ENCODE assay signal across 1 cellular context in genomic region chr15:74889882-74890768, GRCh38.
TF ChIP-seq lines count a peak whose summit lies in the region.

A gene with protein sequence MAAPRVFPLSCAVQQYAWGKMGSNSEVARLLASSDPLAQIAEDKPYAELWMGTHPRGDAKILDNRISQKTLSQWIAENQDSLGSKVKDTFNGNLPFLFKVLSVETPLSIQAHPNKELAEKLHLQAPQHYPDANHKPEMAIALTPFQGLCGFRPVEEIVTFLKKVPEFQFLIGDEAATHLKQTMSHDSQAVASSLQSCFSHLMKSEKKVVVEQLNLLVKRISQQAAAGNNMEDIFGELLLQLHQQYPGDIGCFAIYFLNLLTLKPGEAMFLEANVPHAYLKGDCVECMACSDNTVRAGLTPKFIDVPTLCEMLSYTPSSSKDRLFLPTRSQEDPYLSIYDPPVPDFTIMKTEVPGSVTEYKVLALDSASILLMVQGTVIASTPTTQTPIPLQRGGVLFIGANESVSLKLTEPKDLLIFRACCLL (plus strand): TSS chr15:74890042. CDS start chr15:74890074, 32 bp downstream.

TF ChIP-seq in HepG2, 621 proteins besides CTCF, POLR2A, EP300 and RAD21 (continued from another document and continues in another):
- TF ChIP-seq ZNF512 (CRISPR knock-in tag; IDR thresholded peaks at IDR 0.05) (no peak), BRF2 (CRISPR knock-in tag; IDR thresholded peaks at IDR 0.05) (0 out of 2 replicates have a peak, but pooled peaks have one; percentile 48), KLF12 (CRISPR knock-in tag; IDR thresholded peaks at IDR 0.05; ENCODE audit: borderline replicate concordance) (peak; percentile 90), SP140L (CRISPR knock-in tag; IDR thresholded peaks at IDR 0.05; ENCODE audit: borderline replicate concordance) (no peak), RBM22 (optimal IDR thresholded peaks at IDR 0.05; ENCODE audit: low read length) (no peak), HOXA3 (CRISPR knock-in tag; IDR thresholded peaks at IDR 0.05) (peak; percentile 88), HINFP (CRISPR knock-in tag; IDR thresholded peaks at IDR 0.05; ENCODE audit: low read depth) (peak; percentile 68; the same call in 1 of the 2 replicates), CAMTA2 (CRISPR knock-in tag; IDR thresholded peaks at IDR 0.05; ENCODE audit: borderline replicate concordance) (no peak), NFYC (CRISPR knock-in tag; IDR thresholded peaks at IDR 0.05) (peak; percentile 55; the same call in 1 of the 2 replicates), ZNF3 (CRISPR knock-in tag; IDR thresholded peaks at IDR 0.05) (no peak), ZNF580 (CRISPR knock-in tag; IDR thresholded peaks at IDR 0.05; ENCODE audit: borderline replicate concordance, low read depth) (peak; percentile 82; the same call in 1 of the 2 replicates), AGO2 (optimal IDR thresholded peaks at IDR 0.05; ENCODE audit: low read depth, low read length) (peak; percentile 81), DR1 (CRISPR knock-in tag; IDR thresholded peaks at IDR 0.05) (peak; percentile 74; the same call in 1 of the 2 replicates), TARDBP (CRISPR knock-in tag; IDR thresholded peaks at IDR 0.05) (peak; percentile 54; the same call in 1 of the 2 replicates), ZNF350 (CRISPR knock-in tag; IDR thresholded peaks at IDR 0.05; ENCODE audit: borderline replicate concordance, low read depth) (peak; percentile 78; the same call in 1 of the 2 replicates), ZBTB8A (CRISPR knock-in tag; IDR thresholded peaks at IDR 0.05; ENCODE audit: borderline replicate concordance, low read depth) (no peak), ZSCAN12 (CRISPR knock-in tag; IDR thresholded peaks at IDR 0.05) (0 out of 2 replicates have a peak, but pooled peaks have one; percentile 57), ZNF343 (CRISPR knock-in tag; IDR thresholded peaks at IDR 0.05) (no peak), ZNF17 (CRISPR knock-in tag; IDR thresholded peaks at IDR 0.05) (no peak), TSC22D2 (CRISPR knock-in tag; IDR thresholded peaks at IDR 0.05; ENCODE audit: borderline replicate concordance) (no peak), GZF1 (CRISPR knock-in tag; IDR thresholded peaks at IDR 0.05) (no peak), RFX1 (IDR thresholded peaks at IDR 0.05) (no peak), DMAP1 (CRISPR knock-in tag; IDR thresholded peaks at IDR 0.05) (peak; percentile 84), HCFC1 (IDR thresholded peaks at IDR 0.05; ENCODE audit: low read depth, low read length) (peak; percentile 94), FOXJ3 (CRISPR knock-in tag; IDR thresholded peaks at IDR 0.05; ENCODE audit: borderline replicate concordance) (0 out of 2 replicates have a peak, but pooled peaks have one; percentile 38), DZIP1 (CRISPR knock-in tag; IDR thresholded peaks at IDR 0.05) (peak; percentile 94), ZNF674 (CRISPR knock-in tag; IDR thresholded peaks at IDR 0.05; ENCODE audit: low read depth) (peak; percentile 73; the same call in 1 of the 2 replicates), ZNF704 (CRISPR knock-in tag; IDR thresholded peaks at IDR 0.05; ENCODE audit: borderline replicate concordance) (peak; percentile 28; the same call in 1 of the 2 replicates), ZNF367 (CRISPR knock-in tag; IDR thresholded peaks at IDR 0.05; ENCODE audit: borderline replicate concordance) (no peak; the same call in 1 of the 2 replicates), ATF3 (CRISPR knock-in tag; IDR thresholded peaks at IDR 0.05) (peak; percentile 34; the same call in 1 of the 2 replicates), ZNF768 (CRISPR knock-in tag; IDR thresholded peaks at IDR 0.05) (peak; percentile 48), GMEB1 (CRISPR knock-in tag; IDR thresholded peaks at IDR 0.05; ENCODE audit: borderline replicate concordance) (peak; percentile 82), PTBP1 (IDR thresholded peaks at IDR 0.05; ENCODE audit: low read depth, low read length, poor library complexity, severe bottlenecking) (no peak), BORCS8-MEF2B (CRISPR knock-in tag; IDR thresholded peaks at IDR 0.05) (peak; percentile 68; the same call in 1 of the 2 replicates), SMARCC2 (IDR thresholded peaks at IDR 0.05) (no peak)
- TF ChIP-seq, protein P1, sequence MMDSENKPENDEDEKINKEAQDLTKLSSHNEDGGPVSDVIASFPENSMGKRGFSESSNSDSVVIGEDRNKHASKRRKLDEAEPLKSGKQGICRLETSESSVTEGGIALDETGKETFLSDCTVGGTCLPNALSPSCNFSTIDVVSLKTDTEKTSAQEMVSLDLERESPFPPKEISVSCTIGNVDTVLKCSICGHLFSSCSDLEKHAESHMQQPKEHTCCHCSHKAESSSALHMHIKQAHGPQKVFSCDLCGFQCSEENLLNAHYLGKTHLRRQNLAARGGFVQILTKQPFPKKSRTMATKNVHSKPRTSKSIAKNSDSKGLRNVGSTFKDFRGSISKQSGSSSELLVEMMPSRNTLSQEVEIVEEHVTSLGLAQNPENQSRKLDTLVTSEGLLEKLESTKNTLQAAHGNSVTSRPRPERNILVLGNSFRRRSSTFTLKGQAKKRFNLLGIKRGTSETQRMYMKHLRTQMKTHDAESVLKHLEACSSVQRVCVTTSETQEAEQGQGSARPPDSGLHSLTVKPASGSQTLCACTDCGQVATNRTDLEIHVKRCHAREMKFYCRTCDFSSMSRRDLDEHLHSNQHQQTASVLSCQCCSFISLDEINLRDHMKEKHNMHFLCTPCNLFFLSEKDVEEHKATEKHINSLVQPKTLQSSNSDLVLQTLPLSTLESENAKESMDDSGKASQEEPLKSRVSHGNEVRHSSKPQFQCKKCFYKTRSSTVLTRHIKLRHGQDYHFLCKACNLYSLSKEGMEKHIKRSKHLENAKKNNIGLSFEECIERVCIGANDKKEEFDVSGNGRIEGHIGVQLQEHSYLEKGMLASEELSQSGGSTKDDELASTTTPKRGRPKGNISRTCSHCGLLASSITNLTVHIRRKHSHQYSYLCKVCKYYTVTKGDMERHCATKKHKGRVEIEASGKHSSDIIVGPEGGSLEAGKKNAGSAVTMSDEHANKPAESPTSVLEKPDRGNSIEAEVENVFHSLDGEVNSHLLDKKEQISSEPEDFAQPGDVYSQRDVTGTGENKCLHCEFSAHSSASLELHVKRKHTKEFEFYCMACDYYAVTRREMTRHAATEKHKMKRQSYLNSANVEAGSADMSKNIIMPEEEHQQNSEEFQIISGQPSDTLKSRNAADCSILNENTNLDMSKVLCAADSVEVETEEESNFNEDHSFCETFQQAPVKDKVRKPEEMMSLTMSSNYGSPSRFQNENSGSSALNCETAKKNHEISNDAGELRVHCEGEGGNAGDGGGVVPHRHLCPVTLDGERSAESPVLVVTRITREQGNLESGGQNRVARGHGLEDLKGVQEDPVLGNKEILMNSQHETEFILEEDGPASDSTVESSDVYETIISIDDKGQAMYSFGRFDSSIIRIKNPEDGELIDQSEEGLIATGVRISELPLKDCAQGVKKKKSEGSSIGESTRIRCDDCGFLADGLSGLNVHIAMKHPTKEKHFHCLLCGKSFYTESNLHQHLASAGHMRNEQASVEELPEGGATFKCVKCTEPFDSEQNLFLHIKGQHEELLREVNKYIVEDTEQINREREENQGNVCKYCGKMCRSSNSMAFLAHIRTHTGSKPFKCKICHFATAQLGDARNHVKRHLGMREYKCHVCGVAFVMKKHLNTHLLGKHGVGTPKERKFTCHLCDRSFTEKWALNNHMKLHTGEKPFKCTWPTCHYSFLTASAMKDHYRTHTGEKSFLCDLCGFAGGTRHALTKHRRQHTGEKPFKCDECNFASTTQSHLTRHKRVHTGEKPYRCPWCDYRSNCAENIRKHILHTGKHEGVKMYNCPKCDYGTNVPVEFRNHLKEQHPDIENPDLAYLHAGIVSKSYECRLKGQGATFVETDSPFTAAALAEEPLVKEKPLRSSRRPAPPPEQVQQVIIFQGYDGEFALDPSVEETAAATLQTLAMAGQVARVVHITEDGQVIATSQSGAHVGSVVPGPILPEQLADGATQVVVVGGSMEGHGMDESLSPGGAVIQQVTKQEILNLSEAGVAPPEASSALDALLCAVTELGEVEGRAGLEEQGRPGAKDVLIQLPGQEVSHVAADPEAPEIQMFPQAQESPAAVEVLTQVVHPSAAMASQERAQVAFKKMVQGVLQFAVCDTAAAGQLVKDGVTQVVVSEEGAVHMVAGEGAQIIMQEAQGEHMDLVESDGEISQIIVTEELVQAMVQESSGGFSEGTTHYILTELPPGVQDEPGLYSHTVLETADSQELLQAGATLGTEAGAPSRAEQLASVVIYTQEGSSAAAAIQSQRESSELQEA (CRISPR knock-in tag; IDR thresholded peaks at IDR 0.05; ENCODE audit: not compliant biosample characterization): peak; percentile 26
